ENCODE assay signal across 37 cellular contexts in the genomic region with DNA sequence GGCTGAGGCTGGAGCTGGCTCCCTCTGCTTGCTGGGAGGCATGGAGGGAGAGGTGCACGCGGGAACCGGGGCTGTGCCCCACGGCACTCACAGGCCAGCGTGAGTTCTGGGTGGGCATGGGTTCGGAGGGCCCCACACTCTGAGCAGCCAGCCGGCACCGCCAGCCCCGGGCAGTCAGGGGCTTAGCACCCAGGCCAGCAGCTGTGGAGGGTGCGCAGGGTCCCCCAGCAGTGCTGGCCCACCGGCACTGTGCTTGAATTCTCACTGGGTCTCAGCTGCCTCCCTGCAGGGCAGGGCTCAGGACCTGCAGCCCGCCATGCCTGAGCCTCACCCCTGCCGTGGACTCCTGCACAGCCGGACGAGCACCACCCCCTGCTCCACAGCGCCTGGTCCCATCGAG.
"Had no signal": no experiment of that assay in that cellular context is flagged by ENCODE, and none has a peak within 500 bp of the region (broad histone marks: within the 10 kb centered on the region; RNA-seq: fewer than 3 reads in every experiment).

No MANE protein-coding gene starts in this region.

- H3K27ac Mint-ChIP-seq: activated naive CD4-positive, alpha-beta T cell treated with anti-CD3 and anti-CD28 coated beads for 36 hours; activated naive CD4-positive, alpha-beta T cell treated with anti-CD3 and anti-CD28 coated beads, Interleukin-2, amount 10 ng/mL, durations not matched to agents 7 days and 5 days; activated naive CD4-positive, alpha-beta T cell treated with anti-CD3 and anti-CD28 coated beads, Interleukin-2, amount 50 U/mL, for 24 hours; activated naive CD4-positive, alpha-beta T cell treated with anti-CD3 and anti-CD28 coated beads, Interleukin-2, amount 50 U/mL, for 72 hours; activated naive CD8-positive, alpha-beta T cell; activated naive CD8-positive, alpha-beta T cell treated with anti-CD3 and anti-CD28 coated beads for 36 hours; activated naive CD8-positive, alpha-beta T cell treated with anti-CD3 and anti-CD28 coated beads, Interleukin-2, amount 10 ng/mL, durations not matched to agents 7 days and 5 days; activated naive CD8-positive, alpha-beta T cell treated with anti-CD3 and anti-CD28 coated beads, Interleukin-2, amount 50 U/mL, for 24 hours; activated T-cell treated with anti-CD3 and anti-CD28 coated beads, Interleukin-2, amount 50 U/mL, for 24 hours; activated T-helper 1 cell treated with anti-CD3 and anti-CD28 coated beads, Interleukin-12 subunit alpha, Interleukin-12 subunit beta, Interleukin-2, Interleukin-4 antibody, amounts not matched to agents 30 ng/mL and 10 ng/mL and 1 ng/mL, durations not matched to agents 14 hours and 24 hours and 36 hours; activated T-helper 17 cell treated with anti-CD3 and anti-CD28 coated beads, Interleukin-2, amount 50 U/mL, for 72 hours; activated T-helper 2 cell treated with anti-CD3 and anti-CD28 coated beads, Interferon-gamma antibody, Interleukin-2, Interleukin-4, amounts not matched to agents 10 μg/mL and 5 μg/mL and 100 μg/mL, durations not matched to agents 14 hours and 24 hours and 36 hours; brain had no signal

- DNase-seq: activated effector memory CD4-positive, alpha-beta T cell treated with anti-CD3 and anti-CD28 coated beads, Interleukin-2, amount 50 U/mL, for 16 hours; activated effector memory CD4-positive, alpha-beta T cell treated with Interleukin-2 at 50 U/mL for 16 hours; activated gamma-delta T cell; activated gamma-delta T cell treated with Interleukin-2 at 50 U/mL for 16 hours; activated naive CD4-positive, alpha-beta T cell; activated naive CD4-positive, alpha-beta T cell treated with anti-CD3 and anti-CD28 coated beads for 36 hours; activated naive CD4-positive, alpha-beta T cell treated with anti-CD3 and anti-CD28 coated beads, Interleukin-2, amount 10 ng/mL, durations not matched to agents 7 days and 5 days; activated naive CD4-positive, alpha-beta T cell treated with anti-CD3 and anti-CD28 coated beads, Interleukin-2, amount 50 U/mL, for 16 hours; activated naive CD4-positive, alpha-beta T cell treated with Interleukin-2 at 50 U/mL for 16 hours; activated naive CD8-positive, alpha-beta T cell treated with anti-CD3 and anti-CD28 coated beads for 36 hours; activated naive CD8-positive, alpha-beta T cell treated with anti-CD3 and anti-CD28 coated beads, Interleukin-2, amount 10 ng/mL, durations not matched to agents 7 days and 5 days; activated naive CD8-positive, alpha-beta T cell treated with anti-CD3 and anti-CD28 coated beads, Interleukin-2, amount 50 U/mL, for 24 hours; activated T-cell treated with anti-CD3 and anti-CD28 coated beads for 4 hours; activated T-cell treated with anti-CD3 and anti-CD28 coated beads, Interleukin-2, amount 50 U/mL, for 1 hour; activated T-cell treated with anti-CD3 and anti-CD28 coated beads, Interleukin-2, amount 50 U/mL, for 24 hours; activated T-cell treated with anti-CD3 and anti-CD28 coated beads, Interleukin-2, amount 50 U/mL, for 4 hours; activated T-cell treated with anti-CD3 and anti-CD28 coated beads, Interleukin-2, amount 50 U/mL, for 48 hours; adrenal gland; amniotic stem cell; amygdala; aorta; body of pancreas; brain microvascular endothelial cell; caudate nucleus; central memory CD4-positive, alpha-beta T cell; cerebellar nuclear complex had no signal

- H3K27me3 ChIP-seq: adrenal gland, ascending aorta, body of pancreas, brain microvascular endothelial cell, breast epithelium, cardiac muscle cell had no signal

- H3K27me3 Mint-ChIP-seq: activated naive CD4-positive, alpha-beta T cell treated with anti-CD3 and anti-CD28 coated beads, Interleukin-2, amount 10 ng/mL, durations not matched to agents 7 days and 5 days; activated naive CD4-positive, alpha-beta T cell treated with anti-CD3 and anti-CD28 coated beads, Interleukin-2, amount 50 U/mL, for 24 hours; activated naive CD8-positive, alpha-beta T cell treated with anti-CD3 and anti-CD28 coated beads, Interleukin-2, amount 10 ng/mL, durations not matched to agents 7 days and 5 days; activated T-cell treated with anti-CD3 and anti-CD28 coated beads, Interleukin-2, amount 50 U/mL, for 24 hours; activated T-helper 17 cell treated with anti-CD3 and anti-CD28 coated beads, Interleukin-2, amount 50 U/mL, for 72 hours; central memory CD8-positive, alpha-beta T cell had no signal

- H3K36me3 ChIP-seq: adrenal gland, ascending aorta, brain microvascular endothelial cell, breast epithelium, cardiac muscle cell had no signal

- H3K36me3 Mint-ChIP-seq: activated naive CD4-positive, alpha-beta T cell treated with anti-CD3 and anti-CD28 coated beads, Interleukin-2, amount 10 ng/mL, durations not matched to agents 7 days and 5 days; activated naive CD4-positive, alpha-beta T cell treated with anti-CD3 and anti-CD28 coated beads, Interleukin-2, amount 50 U/mL, for 24 hours; activated naive CD4-positive, alpha-beta T cell treated with anti-CD3 and anti-CD28 coated beads, Interleukin-2, amount 50 U/mL, for 72 hours; activated naive CD8-positive, alpha-beta T cell; activated naive CD8-positive, alpha-beta T cell treated with anti-CD3 and anti-CD28 coated beads for 36 hours; activated naive CD8-positive, alpha-beta T cell treated with anti-CD3 and anti-CD28 coated beads, Interleukin-2, amount 10 ng/mL, durations not matched to agents 7 days and 5 days; brain had no signal

- ATAC-seq: activated naive CD4-positive, alpha-beta T cell treated with anti-CD3 and anti-CD28 coated beads, Interleukin-2, amount 50 U/mL, for 72 hours; activated naive CD8-positive, alpha-beta T cell treated with anti-CD3 and anti-CD28 coated beads, Interleukin-2, amount 50 U/mL, for 24 hours; activated T-cell treated with anti-CD3 and anti-CD28 coated beads, Interleukin-2, amount 50 U/mL, for 4 hours; activated T-helper 17 cell treated with anti-CD3 and anti-CD28 coated beads, Interleukin-2, amount 50 U/mL, for 72 hours; body of pancreas had no signal

- H3K4me3 ChIP-seq: adrenal gland, ascending aorta, body of pancreas, breast epithelium, cardiac muscle cell had no signal

- H3K4me3 Mint-ChIP-seq: activated naive CD4-positive, alpha-beta T cell treated with anti-CD3 and anti-CD28 coated beads for 36 hours; activated naive CD4-positive, alpha-beta T cell treated with anti-CD3 and anti-CD28 coated beads, Interleukin-2, amount 10 ng/mL, durations not matched to agents 7 days and 5 days; activated naive CD4-positive, alpha-beta T cell treated with anti-CD3 and anti-CD28 coated beads, Interleukin-2, amount 50 U/mL, for 24 hours; activated naive CD8-positive, alpha-beta T cell; activated naive CD8-positive, alpha-beta T cell treated with anti-CD3 and anti-CD28 coated beads for 36 hours; activated naive CD8-positive, alpha-beta T cell treated with anti-CD3 and anti-CD28 coated beads, Interleukin-2, amount 10 ng/mL, durations not matched to agents 7 days and 5 days; activated naive CD8-positive, alpha-beta T cell treated with anti-CD3 and anti-CD28 coated beads, Interleukin-2, amount 50 U/mL, for 24 hours; activated T-cell treated with anti-CD3 and anti-CD28 coated beads, Interleukin-2, amount 50 U/mL, for 24 hours; activated T-cell treated with anti-CD3 and anti-CD28 coated beads, Interleukin-2, amount 50 U/mL, for 4 hours; activated T-helper 1 cell treated with anti-CD3 and anti-CD28 coated beads, Interleukin-12 subunit alpha, Interleukin-12 subunit beta, Interleukin-2, Interleukin-4 antibody, amounts not matched to agents 30 ng/mL and 10 ng/mL and 1 ng/mL, durations not matched to agents 14 hours and 24 hours and 36 hours; activated T-helper 17 cell treated with anti-CD3 and anti-CD28 coated beads, Interleukin-2, amount 50 U/mL, for 72 hours; brain; central memory CD8-positive, alpha-beta T cell had no signal

- H3K4me1 ChIP-seq: adrenal gland, ascending aorta, body of pancreas, breast epithelium had no signal

- H3K4me1 Mint-ChIP-seq: activated naive CD4-positive, alpha-beta T cell treated with anti-CD3 and anti-CD28 coated beads, Interleukin-2, amount 10 ng/mL, durations not matched to agents 7 days and 5 days; activated naive CD4-positive, alpha-beta T cell treated with anti-CD3 and anti-CD28 coated beads, Interleukin-2, amount 50 U/mL, for 24 hours; activated naive CD8-positive, alpha-beta T cell treated with anti-CD3 and anti-CD28 coated beads for 36 hours; activated naive CD8-positive, alpha-beta T cell treated with anti-CD3 and anti-CD28 coated beads, Interleukin-2, amount 10 ng/mL, durations not matched to agents 7 days and 5 days; activated naive CD8-positive, alpha-beta T cell treated with anti-CD3 and anti-CD28 coated beads, Interleukin-2, amount 50 U/mL, for 24 hours; activated T-helper 17 cell treated with anti-CD3 and anti-CD28 coated beads, Interleukin-2, amount 50 U/mL, for 72 hours; brain; central memory CD8-positive, alpha-beta T cell had no signal

- H3K9me3 Mint-ChIP-seq: activated naive CD4-positive, alpha-beta T cell treated with anti-CD3 and anti-CD28 coated beads, Interleukin-2, amount 50 U/mL, for 24 hours; activated naive CD8-positive, alpha-beta T cell treated with anti-CD3 and anti-CD28 coated beads for 36 hours; activated T-cell treated with anti-CD3 and anti-CD28 coated beads, Interleukin-2, amount 50 U/mL, for 4 hours; activated T-helper 1 cell treated with anti-CD3 and anti-CD28 coated beads, Interleukin-12 subunit alpha, Interleukin-12 subunit beta, Interleukin-2, Interleukin-4 antibody, amounts not matched to agents 30 ng/mL and 10 ng/mL and 1 ng/mL, durations not matched to agents 14 hours and 24 hours and 36 hours; activated T-helper 17 cell treated with anti-CD3 and anti-CD28 coated beads, Interleukin-2, amount 50 U/mL, for 72 hours; activated T-helper 2 cell treated with anti-CD3 and anti-CD28 coated beads, Interferon-gamma antibody, Interleukin-2, Interleukin-4, amounts not matched to agents 10 μg/mL and 5 μg/mL and 100 μg/mL, durations not matched to agents 14 hours and 24 hours and 36 hours; central memory CD8-positive, alpha-beta T cell had no signal

- H3K9me3 ChIP-seq: adrenal gland, ascending aorta, body of pancreas had no signal

- H3K27ac ChIP-seq: adrenal gland, ascending aorta, body of pancreas, brain microvascular endothelial cell, breast epithelium, cardiac muscle cell had no signal
